Comparison of ENCODE assay signal across 8 cellular contexts in the genomic region with DNA sequence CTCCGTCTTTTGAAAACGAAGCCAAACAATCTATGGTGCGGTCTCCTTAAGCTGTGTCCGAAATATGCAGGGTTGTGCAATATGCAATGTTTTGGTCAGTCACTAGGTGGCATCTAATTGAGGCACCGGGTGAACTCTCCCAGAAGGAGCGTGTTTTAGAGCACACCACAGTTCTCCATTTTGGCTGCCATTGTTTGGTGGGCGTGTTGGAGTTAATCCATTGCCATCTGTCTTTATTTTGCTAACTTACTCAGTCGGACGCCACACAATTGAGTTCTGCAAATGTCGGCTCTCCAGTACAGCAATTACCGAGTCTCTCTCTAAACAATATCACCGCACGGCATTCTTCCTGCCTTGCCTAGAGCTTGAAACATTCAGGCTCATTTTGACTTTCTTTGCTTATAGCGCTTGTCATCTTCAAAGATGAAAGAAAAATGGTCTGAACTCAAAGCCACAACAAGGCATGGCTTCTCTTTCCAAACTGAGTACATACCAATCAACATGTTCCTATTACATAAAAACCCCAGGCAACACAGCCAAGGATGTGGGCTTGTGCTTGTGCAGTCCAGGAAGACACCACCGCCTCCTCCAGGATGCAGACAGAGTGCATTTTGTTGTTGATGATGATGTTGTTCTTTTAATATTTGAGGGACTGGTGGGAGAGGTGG.
A peak's percentile ranks its signal among the peaks of the same experiment; 100 is the strongest.
DNase-seq lines count a peak whose midpoint lies in the region; ATAC-seq and TF ChIP-seq lines count a peak whose summit lies in the region.

No MANE protein-coding gene starts in this region.

- peaks cover 18 to 30% (median 25%) of the 10 kb centered on the region in 4 donors for H3K4me1 Mint-ChIP-seq in CD4-positive, alpha-beta memory T cell
- H3K4me1 Mint-ChIP-seq in activated naive CD8-positive, alpha-beta T cell (ENCODE audit: low read depth): peaks cover 36% of the 10 kb centered on the region

- H3K36me3 Mint-ChIP-seq in CD4-positive, alpha-beta memory T cell: no peaks in the 10 kb centered on the region
- H3K36me3 Mint-ChIP-seq in activated naive CD8-positive, alpha-beta T cell: no peaks in the 10 kb centered on the region

- ATAC-seq in GM21423 (IDR thresholded peaks at IDR 0.05; ENCODE audit: unreplicated experiment): no peak

- peak overlapping the region; percentile 73 to 90 (median 78) for H3K27ac Mint-ChIP-seq in CD4-positive, alpha-beta memory T cell
- peak overlapping the region; percentile 31 for H3K27ac Mint-ChIP-seq in activated naive CD8-positive, alpha-beta T cell

- CTCF ChIA-PET in CD4-positive, alpha-beta memory T cell (lab: Charles Lee; ENCODE audit: partially characterized antibody): interaction anchor here (0.8 to 4.3 kb wide), 23 partner anchors 8 to 287 kb away, joined by 3 to 46 read pairs (median 4); no protein-coding TSS in a partner anchor

- H3K27me3 ChIP-seq in CD4-positive, alpha-beta memory T cell (ENCODE audit: insufficient read depth, low read length): no peaks in the 10 kb centered on the region
- H3K27me3 ChIP-seq in HL-60 (ENCODE audit: insufficient read depth, poor library complexity, severe bottlenecking): peaks cover 3% of the 10 kb centered on the region
- H3K27me3 ChIP-seq in Peyer's patch: no peaks in the 10 kb centered on the region

- no peak overlapping the region for H3K27ac ChIP-seq in CD4-positive, alpha-beta memory T cell (ENCODE audit: low read depth, low read length)
- H3K27ac ChIP-seq in HL-60 (replicated peaks) (no peak overlapping the region), Peyer's patch (peak overlapping the region in 3 of 4 donors; percentile 10 to 60 (median 42))

- DNase-seq in CD4-positive, alpha-beta memory T cell: peak; percentile 55 to 69 (median 63)
- DNase-seq in HL-60 (ENCODE audit: low read depth in 1 of 2, low spot score in 1 of 2): peak; percentile 21 to 60
- DNase-seq in Peyer's patch: peak in 2 of 3 donors; percentile 27 to 66
- DNase-seq in glomerular visceral epithelial cell (ENCODE audit: extremely low spot score): peak; percentile 21
- DNase-seq in pons (ENCODE audit: low spot score): peak; percentile 76
- DNase-seq in HK-2 (ENCODE audit: unreplicated experiment): no peak

- POLR2A ChIA-PET in CD4-positive, alpha-beta memory T cell (lab: Charles Lee; ENCODE audit: partially characterized antibody): interaction anchor here (0.8 to 1.8 kb wide), 3 partner anchors 48 to 243 kb away, joined by 3 to 11 read pairs (median 5); no protein-coding TSS in a partner anchor

- no peaks in the 10 kb centered on the region for H3K36me3 ChIP-seq in CD4-positive, alpha-beta memory T cell (ENCODE audit: insufficient read depth, low read length)
- no peaks in the 10 kb centered on the region for H3K36me3 ChIP-seq in Peyer's patch

- TF ChIP-seq CTCF in HL-60 (IDR thresholded peaks at IDR 0.05; ENCODE audit: insufficient read depth, low read length): peak; percentile 40
- TF ChIP-seq CTCF in Peyer's patch (IDR thresholded peaks at IDR 0.05): peak in 5 of 6 experiments; percentile 50 to 82 (median 74)

- no peaks in the 10 kb centered on the region for H3K9me3 Mint-ChIP-seq in CD4-positive, alpha-beta memory T cell
- H3K9me3 Mint-ChIP-seq in activated naive CD8-positive, alpha-beta T cell (ENCODE audit: low read depth): no peaks in the 10 kb centered on the region

- no peak for TF ChIP-seq POLR2A in Peyer's patch (IDR thresholded peaks at IDR 0.05)

- peak overlapping the region; percentile 4 to 68 (median 61) for H3K4me3 Mint-ChIP-seq in CD4-positive, alpha-beta memory T cell
- no peak overlapping the region for H3K4me3 Mint-ChIP-seq in activated naive CD8-positive, alpha-beta T cell

- H3K9me3 ChIP-seq in CD4-positive, alpha-beta memory T cell (ENCODE audit: control insufficient read depth in 1 of 2, low read length in 2 of 2): no peaks in the 10 kb centered on the region
- H3K9me3 ChIP-seq in Peyer's patch: no peaks in the 10 kb centered on the region

- peaks cover 12% of the 10 kb centered on the region for H3K4me1 ChIP-seq in CD4-positive, alpha-beta memory T cell (ENCODE audit: insufficient read depth, low read length)
- no peaks in the 10 kb centered on the region for H3K4me1 ChIP-seq in Peyer's patch

- peaks cover 0 to 2% of the 10 kb centered on the region in 2 donors for H3K27me3 Mint-ChIP-seq in CD4-positive, alpha-beta memory T cell
- no peaks in the 10 kb centered on the region for H3K27me3 Mint-ChIP-seq in activated naive CD8-positive, alpha-beta T cell

- intact Hi-C loops in CD4-positive, alpha-beta memory T cell (cut with micrococcal nuclease): loop anchor here (1.0 to 5.0 kb wide), 6 partner anchors 49 to 284 kb away; no protein-coding TSS in a partner anchor

- peak overlapping the region in 1 of 2 donors; percentile 25 for H3K4me3 ChIP-seq in CD4-positive, alpha-beta memory T cell (ENCODE audit: low read length in 2 of 2)
- no peak overlapping the region for H3K4me3 ChIP-seq in HL-60 (replicated peaks; ENCODE audit: insufficient read depth, low read length)
- H3K4me3 ChIP-seq in Peyer's patch: no peak overlapping the region

Comparison
In these comparisons a context has a peak if more than half of its experiments do, and no peak if none do; other contexts are left out.
1. H3K27ac ChIP-seq: peak in Peyer's patch (3 of 4); none in CD4-positive, alpha-beta memory T cell (single experiment) and HL-60 (single experiment).